Comparison of ENCODE assay signal across 23 cellular contexts in genomic region chr13:111354789-111355188, GRCh38. TPM values are rescaled to one million over a fixed set of nuclear protein-coding genes. Genes with fewer than 3 reads are reported as not detected.
"Had no signal": no experiment of that assay in that cellular context is flagged by ENCODE, and none has a peak within 500 bp of the region (broad histone marks: within the 10 kb centered on the region; RNA-seq: fewer than 3 reads in every experiment).

No MANE protein-coding gene starts in this region.

- ATAC-seq: HepG2 had no signal

- H3K9me3 ChIP-seq: MG63, SJSA1 had no signal

- H3K36me3 ChIP-seq: MG63, SJSA1 had no signal

- H3K4me3 ChIP-seq: MG63, SJSA1, SK-N-MC had no signal

- DNase-seq: IMR-90, Karpas-422, KG1, MG63, NCI-H1092, NCI-H1105 treated with DMSO at 0.1 percent for 48 hours, NCI-H1417 treated with DMSO at 0.1 percent for 48 hours, NCI-H146, NCI-H1694 treated with DMSO at 0.1 percent for 48 hours, NCI-H1930, NCI-H2081, NCI-H2107, NCI-H2227 treated with DMSO at 0.1 percent for 48 hours, NCI-H524, NCI-H526 treated with DMSO at 0.1 percent for 48 hours, NCI-H774, Right ventricle myocardium superior, RPMI8226, SIG-M5 had no signal

- H3K27ac ChIP-seq: SJSA1, SK-N-MC had no signal

RNA-seq across cellular contexts. Expression of gene TEX29, which starts 34.3 kb away (rescaled TPM):
- total RNA-seq: IMR-90, NCI-H460, Right ventricle myocardium superior had no signal
